Comparison of ENCODE assay signal across 1 cellular context in the genomic region with DNA sequence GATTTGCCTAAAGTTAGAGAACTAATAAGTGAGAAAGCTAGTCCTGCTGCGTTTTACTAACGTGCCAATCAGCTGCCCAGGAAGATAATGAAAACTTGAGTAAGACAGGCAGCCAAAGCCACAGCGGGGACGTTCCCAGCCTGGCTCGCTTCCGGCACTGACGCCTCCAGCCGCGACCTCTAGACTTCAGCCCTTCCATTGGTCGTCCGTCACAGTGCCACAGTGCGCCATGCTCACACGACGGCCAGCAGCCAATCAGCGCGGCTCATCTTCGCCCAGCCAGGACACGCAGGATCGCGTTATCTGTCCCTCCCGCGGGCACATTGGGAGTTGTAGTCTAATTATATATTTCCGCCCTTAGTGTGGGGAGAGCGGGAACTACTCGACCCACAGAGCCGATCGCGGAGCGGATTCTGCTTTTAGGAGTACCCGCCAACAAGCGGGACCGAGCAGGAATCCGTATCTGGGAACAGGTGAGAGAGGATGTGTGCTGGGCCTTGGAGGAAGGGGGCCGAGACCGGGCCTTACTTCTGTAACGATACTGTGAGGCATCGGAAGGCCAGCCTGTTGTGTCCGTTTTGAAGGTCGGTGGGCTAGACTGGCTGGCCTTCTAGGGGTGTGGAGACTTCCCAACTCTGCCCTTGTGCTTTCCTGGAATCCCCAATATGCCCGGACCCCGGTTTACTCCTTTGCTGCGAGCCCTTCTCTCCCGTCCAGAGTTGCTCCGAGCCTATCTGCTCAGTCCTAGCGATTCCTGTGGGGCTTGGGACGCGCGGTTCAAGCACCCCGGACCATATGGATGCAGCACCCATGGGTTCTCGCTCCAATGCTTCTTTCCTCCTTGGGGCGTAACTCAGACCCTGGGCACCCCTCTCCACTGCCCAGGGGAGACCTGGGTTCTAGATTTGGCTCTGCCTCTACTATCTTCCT.
TF ChIP-seq lines count a peak whose summit lies in the region.

TSS of gene FDPS (plus strand) at position 374 of the 930 bp plus-strand sequence. CDS start 924 bp downstream, outside the sequence.

TF ChIP-seq in K562, 482 proteins besides CTCF, POLR2A, EP300 and RAD21 (continued from another document and continues in another):
- TF ChIP-seq CBX5 (IDR thresholded peaks at IDR 0.05; ENCODE audit: borderline replicate concordance, low read depth) (no peak), NKRF (IDR thresholded peaks at IDR 0.05; ENCODE audit: borderline replicate concordance) (peak; percentile 31; the same call in 1 of the 2 replicates), PHF21A (IDR thresholded peaks at IDR 0.05; ENCODE audit: borderline replicate concordance, low read depth) (no peak), MAFG (tag; conservative IDR thresholded peaks at IDR 0.05) (no peak), ZNF76 (CRISPR knock-in tag; IDR thresholded peaks at IDR 0.05; ENCODE audit: borderline replicate concordance) (no peak), CGGBP1 (CRISPR knock-in tag; IDR thresholded peaks at IDR 0.05) (0 out of 2 replicates have a peak, but pooled peaks have one; percentile 35), ZNF174 (CRISPR knock-in tag; IDR thresholded peaks at IDR 0.05) (no peak), SNRNP70 (optimal IDR thresholded peaks at IDR 0.05; ENCODE audit: low read depth, low read length) (no peak), HNRNPH1 (optimal IDR thresholded peaks at IDR 0.05; ENCODE audit: low read depth, low read length) (no peak), SIX5 (IDR thresholded peaks at IDR 0.05; ENCODE audit: borderline replicate concordance in 1 of 2, insufficient read depth in 1 of 2, low read depth in 1 of 2, low read length in 2 of 2) (peak; percentile 87 to 88; a peak in 3 of 4 replicates), ELF2 (CRISPR knock-in tag; IDR thresholded peaks at IDR 0.05) (peak; percentile 62), MGA (IDR thresholded peaks at IDR 0.05) (no peak), PURB (CRISPR knock-in tag; IDR thresholded peaks at IDR 0.05; ENCODE audit: low read depth) (no peak), FIP1L1 (IDR thresholded peaks at IDR 0.05; ENCODE audit: low read depth, low read length, poor library complexity, severe bottlenecking) (no peak), ZBED1 (IDR thresholded peaks at IDR 0.05) (peak; percentile 56; the same call in 1 of the 2 replicates), ZBTB2 (IDR thresholded peaks at IDR 0.05) (no peak; the same call in 1 of the 2 replicates), ARID2 (IDR thresholded peaks at IDR 0.05) (no peak), ZNF507 (tag; conservative IDR thresholded peaks at IDR 0.05) (no peak), TGIF2 (CRISPR knock-in tag; IDR thresholded peaks at IDR 0.05) (no peak), EP400 (IDR thresholded peaks at IDR 0.05) (peak; percentile 87), CBX1 (IDR thresholded peaks at IDR 0.05; ENCODE audit: low read depth) (no peak), CBX3 (IDR thresholded peaks at IDR 0.05; ENCODE audit: borderline replicate concordance in 1 of 2, low read length in 2 of 2) (no peak), ATF1 (CRISPR knock-in tag; IDR thresholded peaks at IDR 0.05) (peak; percentile 78), ATF1 (tag; IDR thresholded peaks at IDR 0.05) (peak; percentile 99), CCNT2 (IDR thresholded peaks at IDR 0.05; ENCODE audit: borderline replicate concordance, extremely low read depth, insufficient read length, low read depth, low read length) (peak; percentile 73), NR4A1 (CRISPR knock-in tag; IDR thresholded peaks at IDR 0.05) (no peak), NR4A1 (tag; IDR thresholded peaks at IDR 0.05) (no peak), PHF20 (IDR thresholded peaks at IDR 0.05; ENCODE audit: partially characterized antibody) (peak; percentile 6), CHD1 (IDR thresholded peaks at IDR 0.05; ENCODE audit: low read length) (no peak), ZNF384 (IDR thresholded peaks at IDR 0.05; ENCODE audit: low read depth, low read length) (no peak), ZNF347 (CRISPR knock-in tag; IDR thresholded peaks at IDR 0.05; ENCODE audit: low read depth) (no peak), NFE2L1 (tag; IDR thresholded peaks at IDR 0.05; ENCODE audit: borderline replicate concordance, low read depth) (no peak)
- TF ChIP-seq, protein P1, sequence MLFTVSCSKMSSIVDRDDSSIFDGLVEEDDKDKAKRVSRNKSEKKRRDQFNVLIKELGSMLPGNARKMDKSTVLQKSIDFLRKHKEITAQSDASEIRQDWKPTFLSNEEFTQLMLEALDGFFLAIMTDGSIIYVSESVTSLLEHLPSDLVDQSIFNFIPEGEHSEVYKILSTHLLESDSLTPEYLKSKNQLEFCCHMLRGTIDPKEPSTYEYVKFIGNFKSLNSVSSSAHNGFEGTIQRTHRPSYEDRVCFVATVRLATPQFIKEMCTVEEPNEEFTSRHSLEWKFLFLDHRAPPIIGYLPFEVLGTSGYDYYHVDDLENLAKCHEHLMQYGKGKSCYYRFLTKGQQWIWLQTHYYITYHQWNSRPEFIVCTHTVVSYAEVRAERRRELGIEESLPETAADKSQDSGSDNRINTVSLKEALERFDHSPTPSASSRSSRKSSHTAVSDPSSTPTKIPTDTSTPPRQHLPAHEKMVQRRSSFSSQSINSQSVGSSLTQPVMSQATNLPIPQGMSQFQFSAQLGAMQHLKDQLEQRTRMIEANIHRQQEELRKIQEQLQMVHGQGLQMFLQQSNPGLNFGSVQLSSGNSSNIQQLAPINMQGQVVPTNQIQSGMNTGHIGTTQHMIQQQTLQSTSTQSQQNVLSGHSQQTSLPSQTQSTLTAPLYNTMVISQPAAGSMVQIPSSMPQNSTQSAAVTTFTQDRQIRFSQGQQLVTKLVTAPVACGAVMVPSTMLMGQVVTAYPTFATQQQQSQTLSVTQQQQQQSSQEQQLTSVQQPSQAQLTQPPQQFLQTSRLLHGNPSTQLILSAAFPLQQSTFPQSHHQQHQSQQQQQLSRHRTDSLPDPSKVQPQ (CRISPR knock-in tag; IDR thresholded peaks at IDR 0.05; ENCODE audit: borderline replicate concordance), result no peak
- TF ChIP-seq, protein P2, sequence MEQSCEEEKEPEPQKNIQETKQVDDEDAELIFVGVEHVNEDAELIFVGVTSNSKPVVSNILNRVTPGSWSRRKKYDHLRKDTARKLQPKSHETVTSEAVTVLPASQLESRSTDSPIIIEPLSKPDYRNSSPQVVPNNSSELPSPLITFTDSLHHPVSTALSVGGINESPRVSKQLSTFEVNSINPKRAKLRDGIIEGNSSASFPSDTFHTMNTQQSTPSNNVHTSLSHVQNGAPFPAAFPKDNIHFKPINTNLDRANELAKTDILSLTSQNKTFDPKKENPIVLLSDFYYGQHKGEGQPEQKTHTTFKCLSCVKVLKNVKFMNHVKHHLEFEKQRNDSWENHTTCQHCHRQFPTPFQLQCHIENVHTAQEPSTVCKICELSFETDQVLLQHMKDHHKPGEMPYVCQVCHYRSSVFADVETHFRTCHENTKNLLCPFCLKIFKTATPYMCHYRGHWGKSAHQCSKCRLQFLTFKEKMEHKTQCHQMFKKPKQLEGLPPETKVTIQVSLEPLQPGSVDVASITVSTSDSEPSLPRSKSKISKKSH (CRISPR knock-in tag; IDR thresholded peaks at IDR 0.05), result no peak
- TF ChIP-seq, protein P3, sequence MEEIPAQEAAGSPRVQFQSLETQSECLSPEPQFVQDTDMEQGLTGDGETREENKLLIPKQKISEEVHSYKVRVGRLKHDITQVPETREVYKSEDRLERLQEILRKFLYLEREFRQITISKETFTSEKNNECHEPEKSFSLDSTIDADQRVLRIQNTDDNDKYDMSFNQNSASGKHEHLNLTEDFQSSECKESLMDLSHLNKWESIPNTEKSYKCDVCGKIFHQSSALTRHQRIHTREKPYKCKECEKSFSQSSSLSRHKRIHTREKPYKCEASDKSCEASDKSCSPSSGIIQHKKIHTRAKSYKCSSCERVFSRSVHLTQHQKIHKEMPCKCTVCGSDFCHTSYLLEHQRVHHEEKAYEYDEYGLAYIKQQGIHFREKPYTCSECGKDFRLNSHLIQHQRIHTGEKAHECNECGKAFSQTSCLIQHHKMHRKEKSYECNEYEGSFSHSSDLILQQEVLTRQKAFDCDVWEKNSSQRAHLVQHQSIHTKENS (CRISPR knock-in tag; IDR thresholded peaks at IDR 0.05), result no peak
